25 cellular contexts compared by ENCODE assay signal in genomic region chr2:129565710-129566109, GRCh38.
"Had no signal": no experiment of that assay in that cellular context is flagged by ENCODE, and none has a peak within 500 bp of the region (broad histone marks: within the 10 kb centered on the region; RNA-seq: fewer than 3 reads in every experiment).

No MANE protein-coding gene starts in this region.

- H3K4me3 Mint-ChIP-seq: activated CD4-positive, alpha-beta memory T cell treated with anti-CD3 and anti-CD28 coated beads, Interleukin-2, amount 10 ng/mL, durations not matched to agents 7 days and 5 days; activated CD4-positive, alpha-beta T cell treated with anti-CD3 and anti-CD28 coated beads for 36 hours; activated naive CD4-positive, alpha-beta T cell treated with anti-CD3 and anti-CD28 coated beads, Interleukin-2, amount 10 ng/mL, durations not matched to agents 7 days and 5 days; activated naive CD8-positive, alpha-beta T cell treated with anti-CD3 and anti-CD28 coated beads for 36 hours; activated T-cell treated with anti-CD3 and anti-CD28 coated beads, Interleukin-2, amount 50 U/mL, for 72 hours; T-cell had no signal

- H3K4me3 ChIP-seq: cardiac muscle cell, SK-N-MC had no signal

- H3K27me3 Mint-ChIP-seq: activated CD4-positive, alpha-beta memory T cell treated with anti-CD3 and anti-CD28 coated beads, Interleukin-2, amount 10 ng/mL, durations not matched to agents 7 days and 5 days; activated naive CD4-positive, alpha-beta T cell treated with anti-CD3 and anti-CD28 coated beads, Interleukin-2, amount 10 ng/mL, durations not matched to agents 7 days and 5 days had no signal

- H3K36me3 Mint-ChIP-seq: activated naive CD4-positive, alpha-beta T cell treated with anti-CD3 and anti-CD28 coated beads, Interleukin-2, amount 10 ng/mL, durations not matched to agents 7 days and 5 days; activated naive CD8-positive, alpha-beta T cell treated with anti-CD3 and anti-CD28 coated beads for 36 hours; T-cell had no signal

- H3K27ac ChIP-seq: brain microvascular endothelial cell, cardiac muscle cell, SK-N-MC, VCaP had no signal

- H3K27ac Mint-ChIP-seq: activated CD4-positive, alpha-beta memory T cell treated with anti-CD3 and anti-CD28 coated beads, Interleukin-2, amount 10 ng/mL, durations not matched to agents 7 days and 5 days; activated CD4-positive, alpha-beta T cell treated with anti-CD3 and anti-CD28 coated beads for 36 hours; activated naive CD4-positive, alpha-beta T cell treated with anti-CD3 and anti-CD28 coated beads, Interleukin-2, amount 10 ng/mL, durations not matched to agents 7 days and 5 days; activated naive CD8-positive, alpha-beta T cell treated with anti-CD3 and anti-CD28 coated beads for 36 hours; activated T-cell treated with anti-CD3 and anti-CD28 coated beads, Interleukin-2, amount 50 U/mL, for 72 hours; activated T-helper 2 cell treated with anti-CD3 and anti-CD28 coated beads, Interferon-gamma antibody, Interleukin-2, Interleukin-4, amounts not matched to agents 10 μg/mL and 5 μg/mL and 100 μg/mL, durations not matched to agents 14 hours and 24 hours and 36 hours; T-cell had no signal

- DNase-seq: activated CD4-positive, alpha-beta memory T cell treated with anti-CD3 and anti-CD28 coated beads, Interleukin-2, amount 10 ng/mL, durations not matched to agents 7 days and 5 days; activated CD4-positive, alpha-beta T cell treated with anti-CD3 and anti-CD28 coated beads for 36 hours; activated CD4-positive, alpha-beta T cell treated with anti-CD3 and anti-CD28 coated beads, Interleukin-2, amount 50 U/mL, for 1 hour; activated CD8-positive, alpha-beta memory T cell treated with anti-CD3 and anti-CD28 coated beads, Interleukin-2, amount 50 U/mL, for 4 hours; activated gamma-delta T cell treated with Interleukin-2 at 50 U/mL for 16 hours; activated naive CD4-positive, alpha-beta T cell treated with anti-CD3 and anti-CD28 coated beads, Interleukin-2, amount 10 ng/mL, durations not matched to agents 7 days and 5 days; activated naive CD8-positive, alpha-beta T cell treated with anti-CD3 and anti-CD28 coated beads for 36 hours; activated T-cell treated with anti-CD3 and anti-CD28 coated beads, Interleukin-2, amount 50 U/mL, for 72 hours; brain microvascular endothelial cell; NCI-H1048; NCI-H146; NCI-H187 treated with DMSO at 0.1 percent for 48 hours; NCI-H2081 treated with DMSO at 0.1 percent for 48 hours; NCI-H446; NCI-H524; NCI-H774; OCI-M1; RPMI8226; T-cell; T-helper 2 cell; T1000 had no signal

- H3K4me1 Mint-ChIP-seq: activated CD4-positive, alpha-beta memory T cell treated with anti-CD3 and anti-CD28 coated beads, Interleukin-2, amount 10 ng/mL, durations not matched to agents 7 days and 5 days; activated CD4-positive, alpha-beta T cell treated with anti-CD3 and anti-CD28 coated beads for 36 hours; activated naive CD4-positive, alpha-beta T cell treated with anti-CD3 and anti-CD28 coated beads, Interleukin-2, amount 10 ng/mL, durations not matched to agents 7 days and 5 days; activated naive CD8-positive, alpha-beta T cell treated with anti-CD3 and anti-CD28 coated beads for 36 hours; T-cell had no signal
